In the genomic region with DNA sequence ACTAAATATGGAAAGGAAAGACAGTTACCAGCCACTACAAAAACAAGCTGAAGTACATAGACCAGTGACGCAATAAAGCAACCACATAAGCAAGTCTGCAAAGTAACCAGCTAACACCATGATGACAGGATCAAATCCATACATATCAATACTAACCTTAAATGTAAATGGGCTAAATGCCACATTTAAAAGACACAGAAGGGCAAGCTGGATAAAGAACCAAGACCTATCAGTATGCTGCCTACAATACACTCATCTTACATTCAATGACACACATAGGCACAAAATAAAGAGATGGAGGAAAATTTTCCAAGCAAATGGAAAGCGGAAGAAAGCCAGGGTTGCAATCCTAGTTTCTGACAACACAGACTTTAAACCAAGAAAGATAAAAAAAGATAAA, we compare ENCODE assay signal across 23 cellular contexts.
"Had no signal": no experiment of that assay in that cellular context is flagged by ENCODE, and none has a peak within 500 bp of the region (broad histone marks: within the 10 kb centered on the region; RNA-seq: fewer than 3 reads in every experiment).

No MANE protein-coding gene starts in this region.

- ATAC-seq: natural killer cell; stimulated activated memory B cell treated with anti-CD40 and anti-IgM and Interleukin-4, amounts not matched to agents 10 μg/mL and 1 μg/mL and 100 μg/mL, for 72 hours; stimulated activated naive CD8-positive, alpha-beta T cell treated with anti-CD3 and anti-CD28 coated beads, Interleukin-15, amount 100 ng/mL, for 72 hours had no signal

- H3K9me3 ChIP-seq: ovary, sigmoid colon, uterus had no signal

- H3K36me3 ChIP-seq: left ventricle myocardium inferior, neural progenitor cell, ovary, right atrium auricular region, sigmoid colon, tibial nerve, uterus had no signal

- H3K4me1 ChIP-seq: left ventricle myocardium inferior, right atrium auricular region, sigmoid colon, tibial nerve, uterus had no signal

- H3K27ac ChIP-seq: left ventricle myocardium inferior, neural progenitor cell, ovary, right atrium auricular region, sigmoid colon, tibial nerve, uterus had no signal

- H3K4me3 ChIP-seq: left ventricle myocardium inferior, lung, neural progenitor cell, ovary, right atrium auricular region, sigmoid colon, smooth muscle cell, tibial nerve, uterus had no signal

- DNase-seq: hypothalamus; islet precursor cell; left ventricle myocardium inferior; mesendoderm; naive B cell; natural killer cell; nephron progenitor cell; ovary; sigmoid colon; stimulated activated CD4-positive, alpha-beta T cell treated with anti-CD3 and anti-CD28 coated beads, Interleukin-1b, Interleukin-23, amount 100 ng/mL, for 48 hours; stimulated activated CD4-positive, alpha-beta T cell treated with anti-CD3 and anti-CD28 coated beads, Interleukin-2, amount 100 ng/mL, for 48 hours; stimulated activated CD4-positive, alpha-beta T cell treated with anti-CD3 and anti-CD28 coated beads, Interleukin-4, amount 100 ng/mL, for 4 hours; stimulated activated CD8-positive, alpha-beta memory T cell treated with anti-CD3 and anti-CD28 coated beads, Interleukin-4, amount 100 ng/mL, for 48 hours; stimulated activated naive CD4-positive, alpha-beta T cell treated with Interleukin-2 at 50 U/mL for 16 hours; stimulated activated naive CD8-positive, alpha-beta T cell treated with anti-CD3 and anti-CD28 coated beads, Interleukin-15, amount 100 ng/mL, for 72 hours; substantia nigra; uterus had no signal

- H3K27me3 ChIP-seq: neural progenitor cell, ovary, right atrium auricular region, tibial nerve, uterus had no signal
